21 cellular contexts compared by ENCODE assay signal in genomic region chr4:8739820-8740665, GRCh38.
DNase-seq lines count a peak whose midpoint lies in the region; ATAC-seq and TF ChIP-seq lines count a peak whose summit lies in the region.
"Had no signal": no experiment of that assay in that cellular context is flagged by ENCODE, and none has a peak within 500 bp of the region (broad histone marks: within the 10 kb centered on the region; RNA-seq: fewer than 3 reads in every experiment).

No MANE protein-coding gene starts in this region.

- no peaks in the 10 kb centered on the region for H3K36me3 ChIP-seq in osteoblast (ENCODE audit: insufficient read depth, low read length)
- H3K36me3 ChIP-seq: BLaER1 treated with 17β-estradiol and CSF1 and Interleukin-3, amounts not matched to agents 10 nM and 100 nM had no signal

- H3K79me2 ChIP-seq in osteoblast (ENCODE audit: insufficient read depth, low read length) = no peaks in the 10 kb centered on the region

- DNase-seq in Ammon's horn (ENCODE audit: low spot score) = peak; percentile 38
- DNase-seq in HT1080 (ENCODE audit: low read depth) = peak; percentile 6
- peak; percentile 46 for DNase-seq in ecto neural progenitor cell (ENCODE audit: low spot score)
- DNase-seq in osteoblast (ENCODE audit: insufficient read length, low spot score, missing footprints) = peak; percentile 84
- no peak for DNase-seq in stimulated activated CD4-positive, alpha-beta T cell treated with anti-CD3 and anti-CD28 coated beads, Interleukin-4, amount 100 ng/mL, for 4 hours
- no peak for DNase-seq in Kasumi-1 (lab: John Stamatoyannopoulos, UW)
- DNase-seq in NCI-H2171 (lab: John Stamatoyannopoulos, UW) = no peak
- DNase-seq: ACHN; activated CD4-positive, alpha-beta T cell treated with anti-CD3 and anti-CD28 coated beads for 4 hours; activated naive CD8-positive, alpha-beta T cell treated with anti-CD3 and anti-CD28 coated beads, Interleukin-2, amount 10 ng/mL, durations not matched to agents 7 days and 5 days; Calu3; cerebellar nuclear complex; foreskin keratinocyte; HCEC 1CT; hippocampal formation; mammary epithelial cell; stimulated activated CD8-positive, alpha-beta memory T cell treated with anti-CD3 and anti-CD28 coated beads, Interleukin-4, amount 100 ng/mL, for 48 hours had no signal

- no peak for TF ChIP-seq CTCF in osteoblast (IDR thresholded peaks at IDR 0.05; ENCODE audit: extremely low read depth, low read depth, low read length)

- no peak overlapping the region for H2AFZ ChIP-seq in osteoblast (ENCODE audit: low read length)

- H3K4me2 ChIP-seq in osteoblast (ENCODE audit: insufficient read depth, low read length) = no peak overlapping the region
- H3K4me2 ChIP-seq: BLaER1 treated with 17β-estradiol and CSF1 and Interleukin-3, amounts not matched to agents 10 nM and 100 nM had no signal

- no peaks in the 10 kb centered on the region for H3K27me3 ChIP-seq in osteoblast (ENCODE audit: insufficient read depth, low read length)
- H3K27me3 ChIP-seq: BLaER1 treated with 17β-estradiol and CSF1 and Interleukin-3, amounts not matched to agents 10 nM and 100 nM; foreskin keratinocyte had no signal

- H3K4me3 ChIP-seq in osteoblast (ENCODE audit: insufficient read depth, low read length) = no peak overlapping the region
- H3K4me3 ChIP-seq: BLaER1 treated with 17β-estradiol and CSF1 and Interleukin-3, amounts not matched to agents 10 nM and 100 nM; K562 had no signal

- H3K27ac ChIP-seq in osteoblast (ENCODE audit: low read depth, low read length) = no peak overlapping the region
- H3K27ac ChIP-seq: BLaER1 treated with 17β-estradiol and CSF1 and Interleukin-3, amounts not matched to agents 10 nM and 100 nM; foreskin keratinocyte had no signal

- no peaks in the 10 kb centered on the region for H4K20me1 ChIP-seq in osteoblast (ENCODE audit: insufficient read depth, low read length)

- no peaks in the 10 kb centered on the region for H3K4me1 ChIP-seq in osteoblast (ENCODE audit: insufficient read depth, low read length)
- H3K4me1 ChIP-seq: BLaER1 treated with 17β-estradiol and CSF1 and Interleukin-3, amounts not matched to agents 10 nM and 100 nM; foreskin keratinocyte had no signal

- no peaks in the 10 kb centered on the region for H3K9me3 ChIP-seq in osteoblast (ENCODE audit: low read depth, low read length)
- H3K9me3 ChIP-seq: BLaER1 treated with 17β-estradiol and CSF1 and Interleukin-3, amounts not matched to agents 10 nM and 100 nM had no signal

- ATAC-seq in GM21381 (IDR thresholded peaks at IDR 0.05; ENCODE audit: unreplicated experiment) = no peak
- ATAC-seq: activated T-helper 17 cell treated with anti-CD3 and anti-CD28 coated beads, Interleukin-2, amount 50 U/mL, for 72 hours; foreskin keratinocyte; K562 had no signal

Comparison
In these comparisons a context has a peak if more than half of its experiments do, and no peak if none do; other contexts are left out.
1. DNase-seq: peak in Ammon's horn (single experiment), HT1080 (single experiment), ecto neural progenitor cell (single experiment) and osteoblast (single experiment); none in stimulated activated CD4-positive, alpha-beta T cell treated with anti-CD3 and anti-CD28 coated beads, Interleukin-4, amount 100 ng/mL, for 4 hours (0 of 2), Kasumi-1 (0 of 2) and NCI-H2171 (single experiment).